ENCODE assay signal across 24 cellular contexts in genomic region chr5:61461412-61461811, GRCh38.
DNase-seq lines count a peak whose midpoint lies in the region; ATAC-seq and TF ChIP-seq lines count a peak whose summit lies in the region.
"Had no signal": no experiment of that assay in that cellular context is flagged by ENCODE, and none has a peak within 500 bp of the region (broad histone marks: within the 10 kb centered on the region; RNA-seq: fewer than 3 reads in every experiment).

No MANE protein-coding gene starts in this region.

- no peak overlapping the region for H3K18ac ChIP-seq in trophoblast cell (ENCODE audit: low read length)

- H3K79me1 ChIP-seq in trophoblast cell (ENCODE audit: low read length), result no peaks in the 10 kb centered on the region

- H3K4me1 Mint-ChIP-seq in Calu3 (ENCODE audit: low read depth, unreplicated experiment), result peaks cover 45% of the 10 kb centered on the region
- H3K4me1 Mint-ChIP-seq: activated naive CD4-positive, alpha-beta T cell treated with anti-CD3 and anti-CD28 coated beads, Interleukin-2, amount 10 ng/mL, durations not matched to agents 7 days and 5 days had no signal

- H3K4ac ChIP-seq in trophoblast cell (ENCODE audit: low read depth, low read length), result no peak overlapping the region

- no peaks in the 10 kb centered on the region for H3K27me3 ChIP-seq in foreskin keratinocyte
- no peaks in the 10 kb centered on the region for H3K27me3 ChIP-seq in trophoblast cell (ENCODE audit: insufficient read depth, low read length)
- H3K27me3 ChIP-seq: brain microvascular endothelial cell, sigmoid colon had no signal

- no peak overlapping the region for H2AFZ ChIP-seq in trophoblast cell (ENCODE audit: insufficient read depth, low read length, poor library complexity)

- no peaks in the 10 kb centered on the region for H3K9me3 ChIP-seq in trophoblast cell (ENCODE audit: insufficient read depth, low read depth, low read length)
- H3K9me3 ChIP-seq: sigmoid colon had no signal

- H3K4me2 ChIP-seq in trophoblast cell (ENCODE audit: low read length), result no peak overlapping the region

- no CpG with 5 or more reads among the region's 1 CpG for WGBS in trophoblast cell (ENCODE audit: extremely low coverage, insufficient coverage, insufficient read length)

- intact Hi-C loops in Calu3 (cut with micrococcal nuclease; ENCODE audit: unreplicated experiment), result no loop called here

- no peak overlapping the region for H2BK120ac ChIP-seq in trophoblast cell (ENCODE audit: insufficient read depth, low read length, poor library complexity)

- peak overlapping the region; percentile 76 for H3K9ac ChIP-seq in trophoblast cell (ENCODE audit: low read length)

- no peak overlapping the region for H3K4me3 ChIP-seq in trophoblast cell (ENCODE audit: low read depth, low read length)
- H3K4me3 ChIP-seq: sigmoid colon, SK-N-MC had no signal

- CTCF ChIA-PET in Calu3 (lab: Charles Lee), result interaction anchor here (0.7 kb wide), 1 partner anchor 128 kb away, joined by 3 read pairs; no protein-coding TSS in a partner anchor

- no peaks in the 10 kb centered on the region for H3K9me3 Mint-ChIP-seq in Calu3 (ENCODE audit: low read depth, unreplicated experiment)
- H3K9me3 Mint-ChIP-seq: activated naive CD4-positive, alpha-beta T cell treated with anti-CD3 and anti-CD28 coated beads, Interleukin-2, amount 10 ng/mL, durations not matched to agents 7 days and 5 days; activated T-helper 1 cell treated with anti-CD3 and anti-CD28 coated beads, Interleukin-12 subunit alpha, Interleukin-12 subunit beta, Interleukin-2, Interleukin-4 antibody, amounts not matched to agents 30 ng/mL and 10 ng/mL and 1 ng/mL, durations not matched to agents 14 hours and 24 hours and 36 hours had no signal

- no peak overlapping the region for H2BK5ac ChIP-seq in trophoblast cell (ENCODE audit: low read depth, low read length, poor library complexity)

- H3K4me3 Mint-ChIP-seq in Calu3 (ENCODE audit: low read depth, unreplicated experiment), result no peak overlapping the region
- H3K4me3 Mint-ChIP-seq: activated naive CD4-positive, alpha-beta T cell treated with anti-CD3 and anti-CD28 coated beads, Interleukin-2, amount 10 ng/mL, durations not matched to agents 7 days and 5 days; activated T-helper 1 cell treated with anti-CD3 and anti-CD28 coated beads, Interleukin-12 subunit alpha, Interleukin-12 subunit beta, Interleukin-2, Interleukin-4 antibody, amounts not matched to agents 30 ng/mL and 10 ng/mL and 1 ng/mL, durations not matched to agents 14 hours and 24 hours and 36 hours had no signal

- ATAC-seq in foreskin keratinocyte, result peak; percentile 21
- no peak for ATAC-seq in activated CD4-positive, CD25-positive, alpha-beta regulatory T cell treated with anti-CD3 and anti-CD28 coated beads, Interleukin-2, amount 50 U/mL, for 24 hours

- H3K27ac Mint-ChIP-seq in Calu3 (ENCODE audit: unreplicated experiment), result no peak overlapping the region
- H3K27ac Mint-ChIP-seq: activated naive CD4-positive, alpha-beta T cell treated with anti-CD3 and anti-CD28 coated beads, Interleukin-2, amount 10 ng/mL, durations not matched to agents 7 days and 5 days; activated T-helper 1 cell treated with anti-CD3 and anti-CD28 coated beads, Interleukin-12 subunit alpha, Interleukin-12 subunit beta, Interleukin-2, Interleukin-4 antibody, amounts not matched to agents 30 ng/mL and 10 ng/mL and 1 ng/mL, durations not matched to agents 14 hours and 24 hours and 36 hours had no signal

- TF ChIP-seq CTCF in Calu3 (IDR thresholded peaks at IDR 0.05; ENCODE audit: unreplicated experiment), result no peak
- no peak for TF ChIP-seq CTCF in foreskin keratinocyte (conservative IDR thresholded peaks at IDR 0.05)

- H4K8ac ChIP-seq in trophoblast cell (ENCODE audit: low read depth, low read length), result no peak overlapping the region

- no peaks in the 10 kb centered on the region for H3K27me3 Mint-ChIP-seq in Calu3 (ENCODE audit: unreplicated experiment)
- H3K27me3 Mint-ChIP-seq: activated naive CD4-positive, alpha-beta T cell treated with anti-CD3 and anti-CD28 coated beads, Interleukin-2, amount 10 ng/mL, durations not matched to agents 7 days and 5 days had no signal

- no peaks in the 10 kb centered on the region for H3K36me3 Mint-ChIP-seq in Calu3 (ENCODE audit: insufficient read depth, unreplicated experiment)
- H3K36me3 Mint-ChIP-seq: activated naive CD4-positive, alpha-beta T cell treated with anti-CD3 and anti-CD28 coated beads, Interleukin-2, amount 10 ng/mL, durations not matched to agents 7 days and 5 days had no signal

- no peak overlapping the region for H4K91ac ChIP-seq in trophoblast cell (ENCODE audit: low read depth, low read length)

- BruUV-seq in Calu3 (replicated peaks; lab: Mats Ljungman, UMichigan), result no TSS peak

- H3K4me1 ChIP-seq in foreskin keratinocyte, result no peaks in the 10 kb centered on the region
- H3K4me1 ChIP-seq in trophoblast cell (ENCODE audit: control insufficient read depth in 1 of 2, insufficient read depth in 2 of 2, low read length in 2 of 2), result peaks cover 2 to 4% of the 10 kb centered on the region in 2 experiments

- H3K27ac ChIP-seq in foreskin keratinocyte (no peak overlapping the region), trophoblast cell (ENCODE audit: low read depth, low read length) (no peak overlapping the region)
- H3K27ac ChIP-seq: brain microvascular endothelial cell, sigmoid colon, SK-N-MC had no signal

- no peak overlapping the region for H4K12ac ChIP-seq in trophoblast cell (ENCODE audit: low read depth, low read length)

- DNase-seq in Calu3 (peak; percentile 20), NCI-H146 treated with DMSO at 0.1 percent for 48 hours (lab: John Stamatoyannopoulos, UW; ENCODE audit: unreplicated experiment) (peak; percentile 32), foreskin keratinocyte (no peak), trophoblast cell (no peak), HCEC 1CT (no peak), mesenteric fat pad (ENCODE audit: low spot score) (no peak), NCI-H2081 treated with DMSO at 0.1 percent for 48 hours (lab: John Stamatoyannopoulos, UW) (no peak)
- DNase-seq: ACHN; activated CD4-positive, alpha-beta T cell treated with anti-CD3 and anti-CD28 coated beads, Interleukin-2, amount 50 U/mL, for 48 hours; activated CD8-positive, alpha-beta memory T cell treated with anti-CD3 and anti-CD28 coated beads, Interleukin-2, amount 50 U/mL, for 4 hours; activated naive CD4-positive, alpha-beta T cell treated with anti-CD3 and anti-CD28 coated beads, Interleukin-2, amount 10 ng/mL, durations not matched to agents 7 days and 5 days; brain microvascular endothelial cell; Karpas-422; kidney; MV-4-11; NCI-H1436 treated with DMSO at 0.1 percent for 48 hours; NCI-H226; NCI-H774; sigmoid colon; stimulated activated CD4-positive, alpha-beta T cell treated with anti-CD3 and anti-CD28 coated beads, Interleukin-15, amount 100 ng/mL, for 24 hours; stimulated activated naive CD4-positive, alpha-beta T cell treated with Interleukin-2 at 50 U/mL for 16 hours had no signal

- no peaks in the 10 kb centered on the region for H3K79me2 ChIP-seq in trophoblast cell (ENCODE audit: control insufficient read depth, insufficient read depth, low read length, poor library complexity)

- H3K14ac ChIP-seq in trophoblast cell (ENCODE audit: low read length), result no peak overlapping the region

- H2BK12ac ChIP-seq in trophoblast cell (ENCODE audit: low read length), result no peak overlapping the region

- no peak overlapping the region for H2AK5ac ChIP-seq in trophoblast cell (ENCODE audit: low read length)

- no peak overlapping the region for H3K23ac ChIP-seq in trophoblast cell (ENCODE audit: low read length)

- H3K36me3 ChIP-seq in trophoblast cell (ENCODE audit: control insufficient read depth in 1 of 2, insufficient read depth in 2 of 2, low read length in 2 of 2), result no peaks in the 10 kb centered on the region
- H3K36me3 ChIP-seq: brain microvascular endothelial cell, sigmoid colon had no signal

Comparison
In these comparisons a context has a peak if more than half of its experiments do, and no peak if none do; other contexts are left out.
1. DNase-seq: peak in Calu3 (single experiment) and NCI-H146 treated with DMSO at 0.1 percent for 48 hours (single experiment); none in foreskin keratinocyte (0 of 2), trophoblast cell (0 of 2), HCEC 1CT (single experiment), mesenteric fat pad (single experiment) and NCI-H2081 treated with DMSO at 0.1 percent for 48 hours (single experiment).